Comparison of ENCODE assay signal across 25 cellular contexts in the genomic region with DNA sequence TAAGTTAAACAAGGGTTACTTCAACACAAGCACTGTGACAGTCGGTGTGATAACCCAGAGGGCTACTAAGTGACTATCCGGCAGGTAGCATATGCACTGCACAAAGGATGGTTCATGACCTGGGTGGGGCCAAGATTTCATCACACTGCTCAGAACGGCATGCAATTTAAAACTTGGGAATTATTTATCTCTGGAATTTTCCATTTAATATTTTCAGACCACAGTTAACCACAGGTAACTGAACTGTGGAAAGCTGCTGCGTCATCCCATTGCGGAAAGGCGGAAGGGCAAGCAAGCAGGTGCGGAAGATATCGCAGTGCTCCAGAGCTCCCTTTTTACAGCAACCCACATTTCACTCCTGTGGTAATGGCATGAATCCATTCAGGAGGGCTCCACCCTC.
"Had no signal": no experiment of that assay in that cellular context is flagged by ENCODE, and none has a peak within 500 bp of the region (broad histone marks: within the 10 kb centered on the region; RNA-seq: fewer than 3 reads in every experiment).

No MANE protein-coding gene starts in this region.

- H3K36me3 Mint-ChIP-seq: activated naive CD8-positive, alpha-beta T cell treated with anti-CD3 and anti-CD28 coated beads for 36 hours; natural killer cell treated with Interleukin-12 subunit alpha and Interleukin-12 subunit beta and Interleukin-15 and Interleukin-18, amount 100 ng/mL, for 72 hours; T-cell had no signal

- H3K4me3 ChIP-seq: colonic mucosa, dorsolateral prefrontal cortex, esophagus muscularis mucosa, lower lobe of right lung, ovary, prostate gland, spleen, thoracic aorta, upper lobe of left lung had no signal

- H3K4me1 ChIP-seq: prostate gland had no signal

- H3K4me3 Mint-ChIP-seq: activated naive CD8-positive, alpha-beta T cell treated with anti-CD3 and anti-CD28 coated beads for 36 hours; activated T-cell treated with anti-CD3 and anti-CD28 coated beads, Interleukin-2, amount 50 U/mL, for 24 hours; effector memory CD8-positive, alpha-beta T cell; natural killer cell treated with Interleukin-12 subunit alpha and Interleukin-12 subunit beta and Interleukin-15 and Interleukin-18, amount 100 ng/mL, for 72 hours; T-cell had no signal

- DNase-seq: activated CD4-positive, alpha-beta T cell treated with anti-CD3 and anti-CD28 coated beads for 1 hour; activated CD4-positive, alpha-beta T cell treated with anti-CD3 and anti-CD28 coated beads, Interleukin-2, amount 50 U/mL, for 1 hour; activated CD8-positive, alpha-beta memory T cell treated with anti-CD3 and anti-CD28 coated beads, Interleukin-2, amount 50 U/mL, for 4 hours; activated naive CD4-positive, alpha-beta T cell treated with Interleukin-2 at 50 U/mL for 16 hours; activated naive CD8-positive, alpha-beta T cell treated with anti-CD3 and anti-CD28 coated beads for 36 hours; activated T-cell treated with anti-CD3 and anti-CD28 coated beads, Interleukin-2, amount 50 U/mL, for 24 hours; amniotic stem cell; colonic mucosa; dorsolateral prefrontal cortex; effector memory CD8-positive, alpha-beta T cell; lower lobe of right lung; ovary; spleen; stimulated activated CD4-positive, alpha-beta T cell treated with anti-CD3 and anti-CD28 coated beads, Interleukin-4, amount 100 ng/mL, for 1 hour; stimulated activated naive CD4-positive, alpha-beta T cell; T-cell; upper lobe of left lung; WERI-Rb-1 had no signal

- FAIRE-seq: frontal cortex, islet of Langerhans, TTC549 had no signal

- H3K36me3 ChIP-seq: colonic mucosa, esophagus muscularis mucosa, lower lobe of right lung, ovary, prostate gland, spleen, thoracic aorta, upper lobe of left lung, WERI-Rb-1 had no signal

- H3K27ac Mint-ChIP-seq: activated naive CD8-positive, alpha-beta T cell treated with anti-CD3 and anti-CD28 coated beads for 36 hours; activated T-cell treated with anti-CD3 and anti-CD28 coated beads, Interleukin-2, amount 50 U/mL, for 24 hours; effector memory CD8-positive, alpha-beta T cell; natural killer cell treated with Interleukin-12 subunit alpha and Interleukin-12 subunit beta and Interleukin-15 and Interleukin-18, amount 100 ng/mL, for 72 hours; T-cell had no signal

- H3K27ac ChIP-seq: colonic mucosa, dorsolateral prefrontal cortex, esophagus muscularis mucosa, lower lobe of right lung, ovary, prostate gland, spleen, thoracic aorta, upper lobe of left lung, WERI-Rb-1 had no signal

- H3K9me3 ChIP-seq: colonic mucosa, esophagus muscularis mucosa, lower lobe of right lung, ovary, prostate gland, spleen, thoracic aorta, upper lobe of left lung had no signal

- ATAC-seq: effector memory CD8-positive, alpha-beta T cell; lower lobe of right lung; natural killer cell treated with Interleukin-12 subunit alpha and Interleukin-12 subunit beta and Interleukin-15 and Interleukin-18, amount 100 ng/mL, for 72 hours; T-cell had no signal

- H3K27me3 ChIP-seq: colonic mucosa, esophagus muscularis mucosa, ovary had no signal

- H3K9me3 Mint-ChIP-seq: activated naive CD8-positive, alpha-beta T cell treated with anti-CD3 and anti-CD28 coated beads for 36 hours; activated T-cell treated with anti-CD3 and anti-CD28 coated beads, Interleukin-2, amount 50 U/mL, for 24 hours; natural killer cell treated with Interleukin-12 subunit alpha and Interleukin-12 subunit beta and Interleukin-15 and Interleukin-18, amount 100 ng/mL, for 72 hours; T-cell had no signal
